34 cellular contexts compared by ENCODE assay signal in the genomic region with DNA sequence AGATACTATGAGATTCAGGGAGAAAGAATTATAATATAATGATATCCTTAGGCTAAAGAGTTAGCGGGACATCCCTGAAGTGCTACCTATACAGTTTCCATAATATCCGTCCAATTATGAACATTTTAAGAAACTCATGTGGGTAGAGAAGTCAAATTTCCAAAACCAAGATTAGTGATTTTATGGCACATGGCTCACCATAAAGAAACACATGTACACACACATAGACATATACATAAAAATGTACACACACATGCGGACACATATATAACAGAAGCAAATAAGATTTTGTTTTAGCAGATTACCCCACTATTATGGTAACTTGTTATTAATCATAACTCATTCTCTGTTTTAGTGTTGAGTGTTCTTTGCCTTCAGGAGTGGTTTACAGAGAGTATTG.
"Had no signal": no experiment of that assay in that cellular context is flagged by ENCODE, and none has a peak within 500 bp of the region (broad histone marks: within the 10 kb centered on the region; RNA-seq: fewer than 3 reads in every experiment).

No MANE protein-coding gene starts in this region.

- DNase-seq: activated effector memory CD4-positive, alpha-beta T cell treated with anti-CD3 and anti-CD28 coated beads, Interleukin-2, amount 50 U/mL, for 16 hours; activated effector memory CD4-positive, alpha-beta T cell treated with Interleukin-2 at 50 U/mL for 16 hours; activated gamma-delta T cell; activated gamma-delta T cell treated with Interleukin-2 at 50 U/mL for 16 hours; activated naive CD4-positive, alpha-beta T cell; activated naive CD4-positive, alpha-beta T cell treated with anti-CD3 and anti-CD28 coated beads for 36 hours; activated naive CD4-positive, alpha-beta T cell treated with anti-CD3 and anti-CD28 coated beads, Interleukin-2, amount 10 ng/mL, durations not matched to agents 7 days and 5 days; activated naive CD4-positive, alpha-beta T cell treated with anti-CD3 and anti-CD28 coated beads, Interleukin-2, amount 50 U/mL, for 16 hours; activated naive CD4-positive, alpha-beta T cell treated with Interleukin-2 at 50 U/mL for 16 hours; activated naive CD8-positive, alpha-beta T cell treated with anti-CD3 and anti-CD28 coated beads for 36 hours; activated naive CD8-positive, alpha-beta T cell treated with anti-CD3 and anti-CD28 coated beads, Interleukin-2, amount 10 ng/mL, durations not matched to agents 7 days and 5 days; activated naive CD8-positive, alpha-beta T cell treated with anti-CD3 and anti-CD28 coated beads, Interleukin-2, amount 50 U/mL, for 24 hours; activated T-cell treated with anti-CD3 and anti-CD28 coated beads, Interleukin-2, amount 50 U/mL, for 1 hour; activated T-cell treated with anti-CD3 and anti-CD28 coated beads, Interleukin-2, amount 50 U/mL, for 24 hours; activated T-cell treated with anti-CD3 and anti-CD28 coated beads, Interleukin-2, amount 50 U/mL, for 4 hours; activated T-cell treated with anti-CD3 and anti-CD28 coated beads, Interleukin-2, amount 50 U/mL, for 48 hours; activated T-cell treated with anti-CD3 and anti-CD28 coated beads, Interleukin-2, amount 50 U/mL, for 72 hours; adrenal gland; amniotic stem cell; amygdala; anterior cingulate cortex; aorta; body of pancreas; brain microvascular endothelial cell; caudate nucleus; central memory CD4-positive, alpha-beta T cell; cerebellar nuclear complex had no signal

- H3K4me3 ChIP-seq: adrenal gland, ascending aorta, body of pancreas, breast epithelium, cardiac muscle cell had no signal

- H3K27me3 ChIP-seq: adrenal gland, ascending aorta, body of pancreas, brain microvascular endothelial cell, breast epithelium, cardiac muscle cell had no signal

- H3K9me3 ChIP-seq: adrenal gland, ascending aorta, body of pancreas, breast epithelium had no signal

- FAIRE-seq: astrocyte, bronchial epithelial cell had no signal

- H3K36me3 ChIP-seq: adrenal gland, ascending aorta, brain microvascular endothelial cell, breast epithelium, cardiac muscle cell had no signal

- H3K4me1 ChIP-seq: adrenal gland, ascending aorta, body of pancreas, breast epithelium had no signal

- H3K27ac ChIP-seq: adrenal gland, ascending aorta, body of pancreas, brain microvascular endothelial cell, breast epithelium, cardiac muscle cell had no signal

- ATAC-seq: activated naive CD4-positive, alpha-beta T cell treated with anti-CD3 and anti-CD28 coated beads, Interleukin-2, amount 50 U/mL, for 72 hours; activated naive CD8-positive, alpha-beta T cell treated with anti-CD3 and anti-CD28 coated beads, Interleukin-2, amount 50 U/mL, for 24 hours; activated T-cell treated with anti-CD3 and anti-CD28 coated beads, Interleukin-2, amount 50 U/mL, for 4 hours; activated T-cell treated with anti-CD3 and anti-CD28 coated beads, Interleukin-2, amount 50 U/mL, for 72 hours; activated T-helper 17 cell treated with anti-CD3 and anti-CD28 coated beads, Interleukin-2, amount 50 U/mL, for 72 hours; body of pancreas had no signal
